9 cellular contexts compared by ENCODE assay signal in genomic region chr18:63823516-63824219, GRCh38. TPM values are rescaled to one million over a fixed set of nuclear protein-coding genes. Genes with fewer than 3 reads are reported as not detected.
DNase-seq lines count a peak whose midpoint lies in the region; ATAC-seq, FAIRE-seq and TF ChIP-seq lines count a peak whose summit lies in the region.
"Had no signal": no experiment of that assay in that cellular context is flagged by ENCODE, and none has a peak within 500 bp of the region (broad histone marks: within the 10 kb centered on the region; RNA-seq: fewer than 3 reads in every experiment).

No MANE protein-coding gene starts in this region.

- no peak overlapping the region for H3K27ac ChIP-seq in CD4-positive, alpha-beta T cell (ENCODE audit: low read depth, low read length)
- no peak overlapping the region for H3K27ac ChIP-seq in GM12878 (ENCODE audit: control insufficient read depth, insufficient read depth)

- no peak overlapping the region for H3K4me3 ChIP-seq in Jurkat, Clone E6-1 (ENCODE audit: low read length)
- H3K4me3 ChIP-seq in GM12878: no peak overlapping the region

- DNase-seq in CD4-positive, alpha-beta T cell: peak in 1 of 10 experiments; percentile 1
- DNase-seq in Jurkat, Clone E6-1 (ENCODE audit: low read depth, low spot score): peak; percentile 44
- DNase-seq in GM12878 (ENCODE audit: low read depth, low spot score): no peak
- DNase-seq in midbrain (lab: John Stamatoyannopoulos, UW): peak; percentile 21
- no peak for DNase-seq in mesenteric fat pad (ENCODE audit: low spot score)
- no peak for DNase-seq in SK-N-DZ (ENCODE audit: low spot score)

- no peak overlapping the region for H3K9ac ChIP-seq in GM12878 (ENCODE audit: control insufficient read depth, insufficient read depth, low read length)

- no peak for ATAC-seq in CD4-positive, alpha-beta T cell (ENCODE audit: poor library complexity)
- ATAC-seq in GM12878 (peak; percentile 68), HG02798 (IDR thresholded peaks at IDR 0.05; ENCODE audit: poor library complexity, unreplicated experiment) (no peak), GM18517 (IDR thresholded peaks at IDR 0.05; ENCODE audit: unreplicated experiment) (no peak)

- H4K20me1 ChIP-seq in GM12878 (ENCODE audit: control insufficient read depth, insufficient read depth): no peaks in the 10 kb centered on the region

- TF ChIP-seq POLR2A in GM12878 (IDR thresholded peaks at IDR 0.05; ENCODE audit: low read depth, low read length): no peak

- H3K4me1 Mint-ChIP-seq in CD4-positive, alpha-beta T cell (ENCODE audit: low read depth): no peaks in the 10 kb centered on the region

- H2AFZ ChIP-seq in GM12878 (ENCODE audit: control insufficient read depth, low read depth, low read length): no peak overlapping the region

- POLR2A ChIA-PET in CD4-positive, alpha-beta T cell (lab: Charles Lee): no interaction called here
- POLR2A ChIA-PET in GM12878 (lab: Charles Lee): interaction anchor here (0.6 to 0.7 kb wide), 2 partner anchors 14 to 114 kb away, joined by 3 read pairs; no protein-coding TSS in a partner anchor

- RAD21 ChIA-PET in GM12878 (lab: Charles Lee; ENCODE audit: unreplicated experiment): interaction anchor here (1.3 to 3.2 kb wide), 2 partner anchors 20 to 112 kb away, joined by 5 to 23 read pairs; no protein-coding TSS in a partner anchor

- no peak for TF ChIP-seq EP300 in GM12878 (IDR thresholded peaks at IDR 0.05; ENCODE audit: borderline replicate concordance in 1 of 2, control insufficient read depth in 1 of 2, low read depth in 2 of 2, low read length in 2 of 2)

- H3K79me2 ChIP-seq in GM12878 (ENCODE audit: control insufficient read depth, insufficient read depth, low read length): no peaks in the 10 kb centered on the region

- H3K27me3 Mint-ChIP-seq in CD4-positive, alpha-beta T cell: peaks cover 30% of the 10 kb centered on the region

- no peak overlapping the region for H3K4me2 ChIP-seq in GM12878 (ENCODE audit: control insufficient read depth, insufficient read depth)

- H3K9me3 ChIP-seq in CD4-positive, alpha-beta T cell (ENCODE audit: control insufficient read depth, low read length): no peaks in the 10 kb centered on the region
- no peaks in the 10 kb centered on the region for H3K9me3 ChIP-seq in GM12878 (replicated peaks; ENCODE audit: control insufficient read depth, insufficient read depth, low read length)

- H3K4me1 ChIP-seq in GM12878 (ENCODE audit: control insufficient read depth, insufficient read depth, low read length): no peaks in the 10 kb centered on the region

- SMC1A ChIA-PET in GM12878 (lab: Charles Lee; ENCODE audit: uncharacterized antibody, unreplicated experiment): interaction anchor here (0.6 to 2.3 kb wide), 9 partner anchors 20 to 117 kb away, joined by 3 to 14 read pairs (median 5); no protein-coding TSS in a partner anchor

- TF ChIP-seq RAD21 in GM12878 (IDR thresholded peaks at IDR 0.05; ENCODE audit: insufficient read depth, low read depth, low read length): peak; percentile 50

- H3K36me3 Mint-ChIP-seq in CD4-positive, alpha-beta T cell (ENCODE audit: low read depth): no peaks in the 10 kb centered on the region

- intact Hi-C loops in CD4-positive, alpha-beta T cell (cut with DNase I, micrococcal nuclease): loop anchor here in 1 of 2 experiments (10.0 kb wide), 1 partner anchor 151 kb away; the partner anchor contains the start of gene SERPINB8
- intact Hi-C loops in GM12878 (cut with micrococcal nuclease; ENCODE audit: unreplicated experiment): loop anchor here (1.0 to 2.0 kb wide), 2 partner anchors 113 to 151 kb away; no protein-coding TSS in a partner anchor

- in situ Hi-C loops in GM12878 (cut with MboI): no loop called here

- no peak overlapping the region for H3K27ac Mint-ChIP-seq in CD4-positive, alpha-beta T cell

- no TSS peak for BruUV-seq in GM12878 (replicated peaks; lab: Mats Ljungman, UMichigan)

- no peak overlapping the region for H3K4me3 Mint-ChIP-seq in CD4-positive, alpha-beta T cell

- no peaks in the 10 kb centered on the region for H3K36me3 ChIP-seq in GM12878 (ENCODE audit: control insufficient read depth in 2 of 2, insufficient read depth in 2 of 2, low read length in 1 of 2)

- WGBS in GM12878 (ENCODE audit: insufficient coverage, insufficient replicate concordance, low lambda C conversion rate, missing lambda C conversion rate): 46% methylated on average over 10 of the region's 10 CpGs

- FAIRE-seq in GM12878 (lab: Jason Lieb, UNC): peak; percentile 56
- FAIRE-seq: colon had no signal

- CTCF ChIA-PET in CD4-positive, alpha-beta T cell (lab: Charles Lee): no interaction called here
- CTCF ChIA-PET in GM12878 (lab: Yijun Ruan, JAX): interaction anchor here (0.6 to 3.7 kb wide), 24 partner anchors 9 to 297 kb away, joined by 3 to 63 read pairs (median 4); no protein-coding TSS in a partner anchor

- peak; percentile 24 for TF ChIP-seq CTCF in CD4-positive, alpha-beta T cell (IDR thresholded peaks at IDR 0.05)
- peak; percentile 45 to 50 (median 47); a peak in 5 of 6 replicates for TF ChIP-seq CTCF in GM12878 (IDR thresholded peaks at IDR 0.05 in 2 of 3, conservative IDR thresholded peaks at IDR 0.05 in 1 of 3; ENCODE audit: control insufficient read depth in 2 of 3, extremely low read depth in 1 of 3, insufficient read depth in 1 of 3, low read depth in 3 of 3, low read length in 3 of 3)

- no peaks in the 10 kb centered on the region for H3K27me3 ChIP-seq in CD4-positive, alpha-beta T cell (ENCODE audit: control insufficient read depth, insufficient read depth, low read length)
- no peaks in the 10 kb centered on the region; a peak in 1 of 4 replicates for H3K27me3 ChIP-seq in GM12878 (replicated peaks in 1 of 2; ENCODE audit: control insufficient read depth in 2 of 2, insufficient read depth in 2 of 2, low read length in 1 of 2)

- no peaks in the 10 kb centered on the region for H3K9me3 Mint-ChIP-seq in CD4-positive, alpha-beta T cell

TF ChIP-seq in GM12878, 131 proteins besides CTCF, POLR2A, EP300 and RAD21:
- TF ChIP-seq SMC3 (IDR thresholded peaks at IDR 0.05; ENCODE audit: borderline replicate concordance, low read length): peak; percentile 75; the same call in 1 of the 2 replicates
- TF ChIP-seq TCF12 (IDR thresholded peaks at IDR 0.05; ENCODE audit: low read depth, low read length): no peak
- TF ChIP-seq, protein P1, sequence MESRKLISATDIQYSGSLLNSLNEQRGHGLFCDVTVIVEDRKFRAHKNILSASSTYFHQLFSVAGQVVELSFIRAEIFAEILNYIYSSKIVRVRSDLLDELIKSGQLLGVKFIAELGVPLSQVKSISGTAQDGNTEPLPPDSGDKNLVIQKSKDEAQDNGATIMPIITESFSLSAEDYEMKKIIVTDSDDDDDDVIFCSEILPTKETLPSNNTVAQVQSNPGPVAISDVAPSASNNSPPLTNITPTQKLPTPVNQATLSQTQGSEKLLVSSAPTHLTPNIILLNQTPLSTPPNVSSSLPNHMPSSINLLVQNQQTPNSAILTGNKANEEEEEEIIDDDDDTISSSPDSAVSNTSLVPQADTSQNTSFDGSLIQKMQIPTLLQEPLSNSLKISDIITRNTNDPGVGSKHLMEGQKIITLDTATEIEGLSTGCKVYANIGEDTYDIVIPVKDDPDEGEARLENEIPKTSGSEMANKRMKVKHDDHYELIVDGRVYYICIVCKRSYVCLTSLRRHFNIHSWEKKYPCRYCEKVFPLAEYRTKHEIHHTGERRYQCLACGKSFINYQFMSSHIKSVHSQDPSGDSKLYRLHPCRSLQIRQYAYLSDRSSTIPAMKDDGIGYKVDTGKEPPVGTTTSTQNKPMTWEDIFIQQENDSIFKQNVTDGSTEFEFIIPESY (IDR thresholded peaks at IDR 0.05): peak; percentile 79; the same call in 1 of the 2 replicates

RNA-seq across cellular contexts. Expression of gene SERPINB7, which starts 48.5 kb away (rescaled TPM):
- not detected for total RNA-seq in CD4-positive, alpha-beta T cell
- not detected for polyA plus RNA-seq in Jurkat, Clone E6-1 (2012; ENCODE audit: insufficient read depth, insufficient read length)
- not detected in 2 replicates for total RNA-seq in GM12878 (2013; cell fraction: nucleolus; rRNA removed)
- not detected in 2 replicates for total RNA-seq in GM12878 (2014; rRNA removed)
- not detected in 2 replicates for total RNA-seq in GM12878 (2014; rRNA removed; fragmentation: Illumina TruSeq; extraction: Trizol)
- total RNA-seq in GM12878 (2021): not detected in 2 replicates
- not detected for polyA plus RNA-seq in GM12878 (2011; ENCODE audit: low read depth)
- polyA plus RNA-seq in GM12878 (2011; rRNA removed): not detected in 2 replicates
- polyA plus RNA-seq in GM12878 (2011; cell fraction: cytosol; rRNA removed): not detected in 2 replicates
- not detected in 2 replicates for polyA plus RNA-seq in GM12878 (2011; cell fraction: nucleus; rRNA removed)
- not detected in 2 replicates for polyA plus RNA-seq in GM12878 (2012)
- not detected in 2 replicates for polyA plus RNA-seq in GM12878 (2014; fragmentation: Illumina TruSeq; extraction: Trizol)
- not detected for polyA plus RNA-seq in GM12878 (2014; fragmentation: Nextera tagmentation; extraction: Ambion mirVana)
- not detected in 2 replicates for polyA plus RNA-seq in GM12878 (2014; rRNA removed)
- not detected for polyA plus RNA-seq in GM12878 (2016; fragmentation: Nextera tagmentation; extraction: Ambion mirVana)
- polyA minus RNA-seq in GM12878 (2011; rRNA and poly(A)+ RNA removed): not detected in 2 replicates
- not detected in 2 replicates for polyA minus RNA-seq in GM12878 (2011; cell fraction: cytosol; rRNA and poly(A)+ RNA removed)
- not detected in 2 replicates for polyA minus RNA-seq in GM12878 (2011; cell fraction: nucleus; rRNA and poly(A)+ RNA removed)
- not detected for total RNA-seq in mesenteric fat pad
- polyA plus RNA-seq in SK-N-DZ (2014; cell fraction: cytosol; rRNA removed): not detected in 2 replicates
- not detected in 2 replicates for polyA plus RNA-seq in SK-N-DZ (2014; cell fraction: nucleus; rRNA removed)

Comparison
In these comparisons a context has a peak if more than half of its experiments do, and no peak if none do; other contexts are left out.
1. DNase-seq: peak in Jurkat, Clone E6-1 (single experiment) and midbrain (single experiment); none in GM12878 (single experiment), mesenteric fat pad (single experiment) and SK-N-DZ (single experiment).